In the genomic region with DNA sequence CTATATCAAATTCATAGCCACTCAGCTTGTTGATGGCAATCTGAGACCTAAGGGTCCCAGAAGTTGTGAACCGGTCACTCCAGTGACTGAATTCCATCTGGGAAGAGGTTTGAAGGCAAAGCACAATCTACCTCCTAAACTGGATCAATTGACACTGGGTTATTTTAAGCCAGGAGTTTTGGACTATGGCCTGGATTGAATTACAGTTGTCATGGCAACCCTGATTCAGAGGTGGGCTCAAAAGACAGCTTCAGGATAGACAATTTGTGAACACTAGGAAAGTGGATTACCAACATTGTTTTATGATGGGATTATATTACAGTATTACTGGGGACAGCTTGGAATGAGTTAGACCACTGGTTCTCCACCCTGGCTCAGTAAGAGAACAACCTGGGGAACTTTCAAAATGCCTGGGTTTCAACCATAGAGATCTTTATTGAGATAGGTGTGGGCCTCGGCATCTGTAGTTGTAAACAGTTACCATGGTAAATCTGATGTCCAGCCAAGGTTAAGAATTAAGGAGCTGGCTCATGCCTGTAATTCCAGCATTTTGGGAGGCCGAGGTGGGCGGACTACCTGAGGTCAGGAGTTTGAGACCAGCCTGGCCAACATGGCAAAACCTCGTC, we compare ENCODE assay signal across 11 cellular contexts. TPM values are rescaled to one million over a fixed set of nuclear protein-coding genes. Genes with fewer than 3 reads are reported as not detected.
A peak's percentile ranks its signal among the peaks of the same experiment; 100 is the strongest.
DNase-seq lines count a peak whose midpoint lies in the region; ATAC-seq and TF ChIP-seq lines count a peak whose summit lies in the region.
"Had no signal": no experiment of that assay in that cellular context is flagged by ENCODE, and none has a peak within 500 bp of the region (broad histone marks: within the 10 kb centered on the region; RNA-seq: fewer than 3 reads in every experiment).

No MANE protein-coding gene starts in this region.

- H3K4me1 ChIP-seq in OCI-LY7 (ENCODE audit: insufficient read depth, low read length, poor library complexity, severe bottlenecking) = peaks cover 68% of the 10 kb centered on the region
- H3K4me1 ChIP-seq in tibial artery = peaks cover 0 to 34% (median 19%) of the 10 kb centered on the region in 4 donors
- peaks cover 32% of the 10 kb centered on the region for H3K4me1 ChIP-seq in MM.1S (ENCODE audit: low read length)

- H3K9me2 ChIP-seq in OCI-LY7 (ENCODE audit: insufficient read depth, low read length) = no peaks in the 10 kb centered on the region
- no peaks in the 10 kb centered on the region for H3K9me2 ChIP-seq in MM.1S (replicated peaks; ENCODE audit: insufficient read depth, low read length)

- H2AFZ ChIP-seq in OCI-LY7 (ENCODE audit: low read length) = no peak overlapping the region
- H2AFZ ChIP-seq in MM.1S (ENCODE audit: low read length) = no peak overlapping the region

- no peak for ATAC-seq in HG03565 (IDR thresholded peaks at IDR 0.05; ENCODE audit: unreplicated experiment)
- ATAC-seq: A549 had no signal

- BruUV-seq in OCI-LY7 (replicated peaks; lab: Mats Ljungman, UMichigan) = no TSS peak

- H3K9ac ChIP-seq in MM.1S (ENCODE audit: low read length) = no peak overlapping the region

- POLR2A ChIA-PET in OCI-LY7 (lab: Charles Lee) = interaction anchor here (0.6 to 2.1 kb wide), 5 partner anchors 7 to 57 kb away, joined by 3 to 5 read pairs (median 4); no protein-coding TSS in a partner anchor

- H4K20me1 ChIP-seq in OCI-LY7 (ENCODE audit: insufficient read depth, low read length) (no peaks in the 10 kb centered on the region), MM.1S (ENCODE audit: insufficient read depth, low read length) (no peaks in the 10 kb centered on the region)

- peak overlapping the region; percentile 65 for H3K27ac ChIP-seq in OCI-LY7 (ENCODE audit: low read depth, low read length, poor library complexity, severe bottlenecking)
- peak overlapping the region; percentile 31 for H3K27ac ChIP-seq in layer of hippocampus (ENCODE audit: low read depth, low read length)
- H3K27ac ChIP-seq in tibial artery = peak overlapping the region; percentile 31 to 66
- H3K27ac ChIP-seq in MM.1S (ENCODE audit: low read length) = no peak overlapping the region

- H3K4me2 ChIP-seq in OCI-LY7 (ENCODE audit: low read length) (peak overlapping the region; percentile 65), MM.1S (ENCODE audit: low read depth, low read length) (no peak overlapping the region)

- H3K4me3 ChIP-seq in OCI-LY7 (ENCODE audit: low read depth, low read length, poor library complexity, severe bottlenecking) (no peak overlapping the region), tibial artery (peak overlapping the region in 1 of 2 donors; percentile 10), MM.1S (ENCODE audit: low read length) (no peak overlapping the region)
- H3K4me3 ChIP-seq: A549 had no signal

- H3K27me3 ChIP-seq in layer of hippocampus (ENCODE audit: control insufficient read depth, insufficient read depth, low read length) = no peaks in the 10 kb centered on the region
- H3K27me3 ChIP-seq in tibial artery = no peaks in the 10 kb centered on the region
- H3K27me3 ChIP-seq in MM.1S (replicated peaks; ENCODE audit: insufficient read depth, low read length) = no peaks in the 10 kb centered on the region

- H3K9me3 ChIP-seq in OCI-LY7 (ENCODE audit: low read length) = no peaks in the 10 kb centered on the region
- H3K9me3 ChIP-seq in tibial artery = no peaks in the 10 kb centered on the region
- H3K9me3 ChIP-seq in MM.1S (replicated peaks; ENCODE audit: insufficient read depth, low read length) = no peaks in the 10 kb centered on the region
- H3K9me3 ChIP-seq: A549 had no signal

- DNase-seq in NCI-H1436 (lab: John Stamatoyannopoulos, UW) (peak; percentile 10), NCI-H1436 treated with DMSO at 0.1 percent for 48 hours (lab: John Stamatoyannopoulos, UW) (no peak), OCI-LY7 (ENCODE audit: low spot score) (no peak), tibial artery (no peak), MM.1S (no peak)
- DNase-seq in stimulated activated CD8-positive, alpha-beta memory T cell treated with anti-CD3 and anti-CD28 coated beads, Interleukin-4, amount 100 ng/mL, for 48 hours = no peak
- DNase-seq: NK-92 treated with Interleukin-12 subunit alpha and Interleukin-12 subunit beta, amount 100 ng/mL, for 24 hours; posterior cingulate gyrus had no signal

- intact Hi-C loops in OCI-LY7 (cut with micrococcal nuclease; ENCODE audit: unreplicated experiment) (loop anchor here (5.0 kb wide), 1 partner anchor 65 kb away; the partner anchor contains the start of gene NEMP2), tibial artery (cut with DNase I; ENCODE audit: low total_unique reads) (no loop called here)

- TF ChIP-seq CTCF in OCI-LY7 (conservative IDR thresholded peaks at IDR 0.05; ENCODE audit: low read length) (no peak), tibial artery (IDR thresholded peaks at IDR 0.05) (no peak), MM.1S (IDR thresholded peaks at IDR 0.05; ENCODE audit: low read length) (no peak)

- CTCF ChIA-PET in OCI-LY7 (lab: Charles Lee; ENCODE audit: unreplicated experiment) = no interaction called here

- H3K36me3 ChIP-seq in OCI-LY7 (ENCODE audit: insufficient read depth, low read length) = peaks cover 10% of the 10 kb centered on the region
- peaks cover 4 to 7% (median 6%) of the 10 kb centered on the region in 3 donors for H3K36me3 ChIP-seq in tibial artery
- no peaks in the 10 kb centered on the region for H3K36me3 ChIP-seq in MM.1S (replicated peaks; ENCODE audit: insufficient read depth, low read length)

- H3K79me2 ChIP-seq in OCI-LY7 (ENCODE audit: insufficient read depth, low read depth, low read length) (peaks cover 12% of the 10 kb centered on the region; the same call in 1 of the 2 replicates), MM.1S (ENCODE audit: low read length) (peaks cover 18% of the 10 kb centered on the region; the same call in 1 of the 2 replicates)

- H3F3A ChIP-seq in MM.1S (ENCODE audit: insufficient read depth, low read length) = peaks cover 11% of the 10 kb centered on the region; the same call in 1 of the 2 replicates

RNA-seq across cellular contexts. Expression of gene MFSD6, which starts 58.8 kb away (rescaled TPM):
- 8.3 and 11.5 TPM in 2 replicates for total RNA-seq in OCI-LY7 (2014; rRNA removed; shearing (Covaris generic))
- 19.5 and 23.1 TPM in 2 replicates for total RNA-seq in OCI-LY7 (2022)
